21 cellular contexts compared by ENCODE assay signal in the genomic region with DNA sequence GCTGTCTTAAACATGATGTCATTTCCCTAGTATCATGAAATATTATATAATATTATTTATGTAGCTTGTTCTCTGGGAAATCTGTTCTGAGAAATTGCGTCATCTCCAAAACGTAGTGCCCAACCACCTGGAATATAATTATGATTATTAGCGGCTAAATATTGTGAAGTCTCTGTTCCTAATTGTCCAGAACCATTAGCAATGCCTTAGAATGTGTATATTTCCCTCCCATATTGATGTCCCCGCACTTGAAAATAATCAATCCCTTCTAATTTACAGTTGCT. TPM values are rescaled to one million over a fixed set of nuclear protein-coding genes. Genes with fewer than 3 reads are reported as not detected.
"Had no signal": no experiment of that assay in that cellular context is flagged by ENCODE, and none has a peak within 500 bp of the region (broad histone marks: within the 10 kb centered on the region; RNA-seq: fewer than 3 reads in every experiment).

No MANE protein-coding gene starts in this region.

- H3K9me3 Mint-ChIP-seq: activated B cell treated with CpG ODN at 0.5 μM for 24 hours; activated CD4-positive, alpha-beta memory T cell treated with anti-CD3 and anti-CD28 coated beads for 36 hours; activated CD4-positive, alpha-beta memory T cell treated with anti-CD3 and anti-CD28 coated beads, Interleukin-2, amount 10 ng/mL, durations not matched to agents 7 days and 5 days; activated CD4-positive, alpha-beta T cell treated with anti-CD3 and anti-CD28 coated beads, Interleukin-2, amount 10 ng/mL, durations not matched to agents 24 days and 14 days; activated CD4-positive, alpha-beta T cell treated with anti-CD3 and anti-CD28 coated beads, Interleukin-2, amount 10 ng/mL, durations not matched to agents 7 days and 5 days; activated CD8-positive, alpha-beta T cell treated with anti-CD3 and anti-CD28 coated beads for 36 hours; activated T-cell treated with anti-CD3 and anti-CD28 coated beads, Interleukin-2, amount 50 U/mL, for 24 hours; T-helper 1 cell treated with Interleukin-12 subunit alpha and Interleukin-12 subunit beta and Interleukin-4 antibody, amounts not matched to agents 30 μg/mL and 1 μg/mL, for 36 hours; T-helper 2 cell treated with Interferon-gamma antibody and Interleukin-4, amounts not matched to agents 5 μg/mL and 100 μg/mL, for 36 hours had no signal

- H3K36me3 Mint-ChIP-seq: activated CD4-positive, alpha-beta memory T cell treated with anti-CD3 and anti-CD28 coated beads for 36 hours; activated CD8-positive, alpha-beta memory T cell treated with anti-CD3 and anti-CD28 coated beads, Interleukin-2, amount 10 ng/mL, durations not matched to agents 7 days and 5 days; WTC11 had no signal

- H3K27ac ChIP-seq: VCaP had no signal

- H3K27ac Mint-ChIP-seq: activated B cell treated with CpG ODN at 0.5 μM for 24 hours; activated CD4-positive, alpha-beta memory T cell treated with anti-CD3 and anti-CD28 coated beads for 36 hours; activated CD4-positive, alpha-beta memory T cell treated with anti-CD3 and anti-CD28 coated beads, Interleukin-2, amount 10 ng/mL, durations not matched to agents 7 days and 5 days; activated CD4-positive, alpha-beta T cell treated with anti-CD3 and anti-CD28 coated beads for 36 hours; activated CD4-positive, alpha-beta T cell treated with anti-CD3 and anti-CD28 coated beads, Interleukin-2, amount 10 ng/mL, durations not matched to agents 24 days and 14 days; activated CD4-positive, alpha-beta T cell treated with anti-CD3 and anti-CD28 coated beads, Interleukin-2, amount 10 ng/mL, durations not matched to agents 7 days and 5 days; activated CD8-positive, alpha-beta memory T cell treated with anti-CD3 and anti-CD28 coated beads, Interleukin-2, amount 10 ng/mL, durations not matched to agents 7 days and 5 days; activated CD8-positive, alpha-beta T cell treated with anti-CD3 and anti-CD28 coated beads for 36 hours; activated CD8-positive, alpha-beta T cell treated with anti-CD3 and anti-CD28 coated beads, Interleukin-2, amount 10 ng/mL, durations not matched to agents 7 days and 5 days; activated T-cell treated with anti-CD3 and anti-CD28 coated beads, Interleukin-2, amount 50 U/mL, for 24 hours; T-helper 1 cell treated with Interleukin-12 subunit alpha and Interleukin-12 subunit beta and Interleukin-4 antibody, amounts not matched to agents 30 μg/mL and 1 μg/mL, for 36 hours; T-helper 17 cell; T-helper 2 cell treated with Interferon-gamma antibody and Interleukin-4, amounts not matched to agents 5 μg/mL and 100 μg/mL, for 36 hours; WTC11 had no signal

- H3K4me3 Mint-ChIP-seq: activated B cell treated with CpG ODN at 0.5 μM for 24 hours; activated CD4-positive, alpha-beta memory T cell treated with anti-CD3 and anti-CD28 coated beads for 36 hours; activated CD4-positive, alpha-beta memory T cell treated with anti-CD3 and anti-CD28 coated beads, Interleukin-2, amount 10 ng/mL, durations not matched to agents 7 days and 5 days; activated CD4-positive, alpha-beta T cell treated with anti-CD3 and anti-CD28 coated beads for 36 hours; activated CD4-positive, alpha-beta T cell treated with anti-CD3 and anti-CD28 coated beads, Interleukin-2, amount 10 ng/mL, durations not matched to agents 24 days and 14 days; activated CD4-positive, alpha-beta T cell treated with anti-CD3 and anti-CD28 coated beads, Interleukin-2, amount 10 ng/mL, durations not matched to agents 7 days and 5 days; activated CD8-positive, alpha-beta memory T cell treated with anti-CD3 and anti-CD28 coated beads, Interleukin-2, amount 10 ng/mL, durations not matched to agents 7 days and 5 days; activated CD8-positive, alpha-beta T cell treated with anti-CD3 and anti-CD28 coated beads for 36 hours; activated CD8-positive, alpha-beta T cell treated with anti-CD3 and anti-CD28 coated beads, Interleukin-2, amount 10 ng/mL, durations not matched to agents 7 days and 5 days; activated T-cell treated with anti-CD3 and anti-CD28 coated beads, Interleukin-2, amount 50 U/mL, for 24 hours; T-helper 1 cell treated with Interleukin-12 subunit alpha and Interleukin-12 subunit beta and Interleukin-4 antibody, amounts not matched to agents 30 μg/mL and 1 μg/mL, for 36 hours; T-helper 17 cell; T-helper 2 cell treated with Interferon-gamma antibody and Interleukin-4, amounts not matched to agents 5 μg/mL and 100 μg/mL, for 36 hours; WTC11 had no signal

- ATAC-seq: activated CD4-positive, alpha-beta T cell treated with anti-CD3 and anti-CD28 coated beads for 36 hours; activated CD4-positive, CD25-positive, alpha-beta regulatory T cell treated with anti-CD3 and anti-CD28 coated beads, Interleukin-2, amount 50 U/mL, for 24 hours; activated CD8-positive, alpha-beta memory T cell treated with anti-CD3 and anti-CD28 coated beads, Interleukin-2, amount 10 ng/mL, durations not matched to agents 7 days and 5 days; T-helper 17 cell had no signal

- DNase-seq: activated CD4-positive, alpha-beta T cell treated with anti-CD3 and anti-CD28 coated beads for 1 hour had no signal

- H3K4me1 Mint-ChIP-seq: activated B cell treated with CpG ODN at 0.5 μM for 24 hours; activated CD4-positive, alpha-beta memory T cell treated with anti-CD3 and anti-CD28 coated beads, Interleukin-2, amount 10 ng/mL, durations not matched to agents 7 days and 5 days; activated CD4-positive, alpha-beta T cell treated with anti-CD3 and anti-CD28 coated beads for 36 hours; activated CD4-positive, alpha-beta T cell treated with anti-CD3 and anti-CD28 coated beads, Interleukin-2, amount 10 ng/mL, durations not matched to agents 7 days and 5 days; activated CD8-positive, alpha-beta memory T cell treated with anti-CD3 and anti-CD28 coated beads, Interleukin-2, amount 10 ng/mL, durations not matched to agents 7 days and 5 days had no signal

- FAIRE-seq: TTC549 had no signal

RNA-seq across cellular contexts. Expression of a gene that starts 54.4 kb away (rescaled TPM):
- total RNA-seq: activated B cell treated with CpG ODN at 0.5 μM for 24 hours; activated CD4-positive, alpha-beta memory T cell treated with anti-CD3 and anti-CD28 coated beads for 36 hours; activated CD4-positive, alpha-beta memory T cell treated with anti-CD3 and anti-CD28 coated beads, Interleukin-2, amount 10 ng/mL, durations not matched to agents 7 days and 5 days; activated CD4-positive, alpha-beta T cell treated with anti-CD3 and anti-CD28 coated beads for 36 hours; activated CD4-positive, alpha-beta T cell treated with anti-CD3 and anti-CD28 coated beads, Interleukin-2, amount 10 ng/mL, durations not matched to agents 24 days and 14 days; activated CD4-positive, alpha-beta T cell treated with anti-CD3 and anti-CD28 coated beads, Interleukin-2, amount 10 ng/mL, durations not matched to agents 7 days and 5 days; activated CD8-positive, alpha-beta memory T cell treated with anti-CD3 and anti-CD28 coated beads for 36 hours; activated CD8-positive, alpha-beta memory T cell treated with anti-CD3 and anti-CD28 coated beads, Interleukin-2, amount 10 ng/mL, durations not matched to agents 7 days and 5 days; activated CD8-positive, alpha-beta T cell treated with anti-CD3 and anti-CD28 coated beads for 36 hours; activated CD8-positive, alpha-beta T cell treated with anti-CD3 and anti-CD28 coated beads, Interleukin-2, amount 10 ng/mL, durations not matched to agents 7 days and 5 days; T-helper 1 cell treated with Interleukin-12 subunit alpha and Interleukin-12 subunit beta and Interleukin-4 antibody, amounts not matched to agents 30 ng/mL and 1 ng/mL, for 36 hours; T-helper 17 cell; T-helper 2 cell treated with Interferon-gamma antibody and Interleukin-4, amounts not matched to agents 100 ng/mL and 5 ng/mL, for 36 hours; WTC11 had no signal
